Comparison of ENCODE assay signal across 16 cellular contexts in the genomic region with DNA sequence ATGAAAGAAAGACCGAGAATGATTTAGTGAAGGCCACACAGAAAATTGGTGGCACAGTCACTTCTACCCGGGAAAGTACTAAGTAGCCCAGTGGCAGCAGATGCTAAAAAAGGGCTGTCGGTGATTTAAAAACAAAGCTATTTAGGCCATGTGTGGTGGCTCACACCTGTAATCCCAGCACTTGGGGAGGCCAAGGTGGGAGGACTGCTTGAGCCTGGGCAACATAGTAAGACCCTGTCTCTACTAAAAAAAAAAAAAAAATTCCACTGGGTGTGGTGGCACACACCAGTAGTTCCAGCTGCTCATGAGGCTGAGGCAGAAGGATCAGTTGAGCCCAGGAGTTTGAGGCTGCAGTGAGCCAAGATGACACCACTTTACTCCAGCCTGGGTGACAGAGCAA.
DNase-seq lines count a peak whose midpoint lies in the region; ATAC-seq, FAIRE-seq and TF ChIP-seq lines count a peak whose summit lies in the region.
"Had no signal": no experiment of that assay in that cellular context is flagged by ENCODE, and none has a peak within 500 bp of the region (broad histone marks: within the 10 kb centered on the region; RNA-seq: fewer than 3 reads in every experiment).

No MANE protein-coding gene starts in this region.

- no peaks in the 10 kb centered on the region for H4K20me1 ChIP-seq in HepG2 (ENCODE audit: insufficient read depth, low read length)
- H4K20me1 ChIP-seq in H9 (ENCODE audit: control insufficient read depth, insufficient read depth, insufficient read length) = no peaks in the 10 kb centered on the region

- TF ChIP-seq EP300 in HepG2 (IDR thresholded peaks at IDR 0.05; ENCODE audit: low read depth in 2 of 2, low read length in 2 of 2) (no peak), HepG2 (CRISPR knock-in tag; IDR thresholded peaks at IDR 0.05; ENCODE audit: borderline replicate concordance) (no peak), gastroesophageal sphincter (IDR thresholded peaks at IDR 0.05) (no peak)

- FAIRE-seq in HepG2 (lab: Jason Lieb, UNC) (no peak), urothelium cell line (lab: Jason Lieb, UNC) (no peak)
- FAIRE-seq: GM18507 had no signal

- H2BK120ac ChIP-seq in H9 (ENCODE audit: low read depth, low read length, poor library complexity, severe bottlenecking) = no peak overlapping the region

- H3K18ac ChIP-seq in H9 (ENCODE audit: insufficient read length, low read depth, low read length) = no peak overlapping the region

- TF ChIP-seq RAD21 in HepG2 (CRISPR knock-in tag; IDR thresholded peaks at IDR 0.05) = no peak

- H3K9me3 ChIP-seq in HepG2 (ENCODE audit: low read length) (no peaks in the 10 kb centered on the region), right lobe of liver (no peaks in the 10 kb centered on the region), gastroesophageal sphincter (no peaks in the 10 kb centered on the region), spleen (no peaks in the 10 kb centered on the region), H9 (ENCODE audit: control insufficient read depth, low read depth, low read length) (no peaks in the 10 kb centered on the region)

- no peak for TF ChIP-seq CTCF in HepG2 (CRISPR knock-in tag; IDR thresholded peaks at IDR 0.05)
- TF ChIP-seq CTCF in right lobe of liver (IDR thresholded peaks at IDR 0.05) = no peak
- no peak for TF ChIP-seq CTCF in gastroesophageal sphincter (IDR thresholded peaks at IDR 0.05)
- TF ChIP-seq CTCF in spleen (IDR thresholded peaks at IDR 0.05 in 8 of 11, conservative IDR thresholded peaks at IDR 0.05 in 3 of 11) = no peak
- TF ChIP-seq CTCF in H9 (conservative IDR thresholded peaks at IDR 0.05) = no peak

- H3K4me3 ChIP-seq in HepG2 (replicated peaks in 1 of 3; ENCODE audit: insufficient read depth in 1 of 3, low read depth in 2 of 3, low read length in 3 of 3) (no peak overlapping the region), right lobe of liver (no peak overlapping the region), gastroesophageal sphincter (no peak overlapping the region), spleen (no peak overlapping the region)
- H3K4me3 ChIP-seq: PC-9 had no signal

- no peak overlapping the region for H4K91ac ChIP-seq in H9 (ENCODE audit: insufficient read length, low read depth, low read length)

- H3K36me3 ChIP-seq in HepG2 (replicated peaks in 1 of 2; ENCODE audit: control insufficient read depth in 1 of 2, insufficient read depth in 2 of 2, low read length in 2 of 2) = no peaks in the 10 kb centered on the region; a peak in 1 of 5 replicates
- H3K36me3 ChIP-seq in right lobe of liver = no peaks in the 10 kb centered on the region
- peaks cover 0 to 9% of the 10 kb centered on the region in 2 donors for H3K36me3 ChIP-seq in gastroesophageal sphincter
- H3K36me3 ChIP-seq in spleen = peaks cover 0 to 4% (median 0%) of the 10 kb centered on the region in 6 donors

- H3T11ph ChIP-seq in H9 (ENCODE audit: low read length) = no peak overlapping the region

- TF ChIP-seq POLR2A in HepG2 (IDR thresholded peaks at IDR 0.05; ENCODE audit: insufficient read depth in 1 of 2, low read depth in 2 of 2, low read length in 2 of 2) (no peak), right lobe of liver (IDR thresholded peaks at IDR 0.05) (no peak), gastroesophageal sphincter (IDR thresholded peaks at IDR 0.05) (no peak), spleen (IDR thresholded peaks at IDR 0.05) (no peak)

- in situ Hi-C loops in HepG2 (cut with HindIII; ENCODE audit: extremely low pct_ligation_motif_present, low pct_unique_long_range_greater_than_20kb) = no loop called here

- 0 out of 7 replicates have a peak, but pooled peaks cover 0 to 4% (median 0%) of the 10 kb centered on the region in 3 experiments for H3K36me3 Mint-ChIP-seq in H9 (ENCODE audit: insufficient read depth in 1 of 3, low read depth in 3 of 3)

- H3K4me1 ChIP-seq in HepG2 (ENCODE audit: insufficient read depth, low read length) = no peaks in the 10 kb centered on the region
- no peaks in the 10 kb centered on the region for H3K4me1 ChIP-seq in right lobe of liver
- H3K4me1 ChIP-seq in gastroesophageal sphincter = peaks cover 44 to 100% (median 54%) of the 10 kb centered on the region in 3 donors
- H3K4me1 ChIP-seq in spleen = peaks cover 0 to 22% (median 0%) of the 10 kb centered on the region in 6 donors
- H3K4me1 ChIP-seq in H9 (ENCODE audit: insufficient read depth, low read length) = peaks cover 5% of the 10 kb centered on the region

- no peak overlapping the region for H3K14ac ChIP-seq in H9 (ENCODE audit: insufficient read depth, low read length)

- no peaks in the 10 kb centered on the region for H3K79me2 ChIP-seq in HepG2 (ENCODE audit: insufficient read depth, low read length)
- H3K79me2 ChIP-seq in H9 (ENCODE audit: insufficient read depth, low read length) = no peaks in the 10 kb centered on the region

- ATAC-seq in HepG2 = no peak
- ATAC-seq in right lobe of liver = no peak
- no peak for ATAC-seq in gastroesophageal sphincter
- no peak for ATAC-seq in GM21390 (IDR thresholded peaks at IDR 0.05; ENCODE audit: unreplicated experiment)

- intact Hi-C loops in HepG2 (cut with micrococcal nuclease; ENCODE audit: unreplicated experiment) = no loop called here
- intact Hi-C loops in right lobe of liver (cut with DNase I) = no loop called here
- intact Hi-C loops in spleen (cut with DNase I; ENCODE audit: low total_unique reads) = no loop called here

- no peak overlapping the region for H2BK12ac ChIP-seq in H9 (ENCODE audit: insufficient read length, low read depth, low read length)

- no peak overlapping the region for H2BK20ac ChIP-seq in H9 (ENCODE audit: low read depth, low read length, poor library complexity, severe bottlenecking)

- CTCF ChIA-PET in HepG2 (lab: Yijun Ruan, JAX; ENCODE audit: low intra/inter-chr PET ratio, low total read pairs) = no interaction called here

- no peaks in the 10 kb centered on the region for H3K79me1 ChIP-seq in H9 (ENCODE audit: insufficient read depth, low read depth, low read length, poor library complexity, severe bottlenecking)

- no peaks in the 10 kb centered on the region; a peak in 1 of 5 replicates for H3K9me3 Mint-ChIP-seq in H9

- no peak overlapping the region for H4K5ac ChIP-seq in H9 (ENCODE audit: insufficient read length, low read depth, low read length)

- no peak overlapping the region for H3K56ac ChIP-seq in H9 (ENCODE audit: insufficient read length, low read depth, low read length)

- H2AFZ ChIP-seq in HepG2 (ENCODE audit: low read length) = no peak overlapping the region
- no peak overlapping the region for H2AFZ ChIP-seq in H9 (ENCODE audit: low read length)
- H2AFZ ChIP-seq: PC-9 had no signal

- no peak overlapping the region for H3K23ac ChIP-seq in H9 (ENCODE audit: insufficient read length, low read depth, low read length)

- H3K4me1 Mint-ChIP-seq in H9 = peaks cover 6 to 15% of the 10 kb centered on the region in 2 experiments

- H3K4ac ChIP-seq in H9 (ENCODE audit: low read depth, low read length) = no peak overlapping the region

- H3K23me2 ChIP-seq in H9 (ENCODE audit: insufficient read length, low read depth, low read length, poor library complexity, severe bottlenecking) = no peaks in the 10 kb centered on the region

- WGBS in HepG2 (ENCODE audit: low lambda C conversion rate) = 96% methylated on average over 3 of the region's 3 CpGs
- 93% methylated on average over 3 of the region's 3 CpGs for WGBS in right lobe of liver (ENCODE audit: insufficient coverage, low coverage, low lambda C conversion rate, missing lambda C conversion rate)
- WGBS in gastroesophageal sphincter (ENCODE audit: low coverage in 1 of 2), 2 donors = 77 to 83% methylated on average over 1 to 3 of the region's 3 CpGs
- WGBS in spleen, 5 donors = 85 to 95% (median 87%) methylated on average over 3 of the region's 3 CpGs
- no CpG with 5 or more reads among the region's 3 CpGs for WGBS in H9 (ENCODE audit: extremely low coverage, insufficient read length, low lambda C conversion rate)

- no peak overlapping the region for H2AK5ac ChIP-seq in H9 (ENCODE audit: insufficient read length, low read length)

- H4K8ac ChIP-seq in H9 (replicated peaks; ENCODE audit: insufficient read length, low read depth, low read length) = no peak overlapping the region

- H3K27me3 ChIP-seq in HepG2 (ENCODE audit: control insufficient read depth in 1 of 2, insufficient read depth in 2 of 2, low read length in 2 of 2) (no peaks in the 10 kb centered on the region), right lobe of liver (no peaks in the 10 kb centered on the region), gastroesophageal sphincter (no peaks in the 10 kb centered on the region), spleen (replicated peaks in 1 of 7) (no peaks in the 10 kb centered on the region), H9 (ENCODE audit: insufficient read depth, low read length) (no peaks in the 10 kb centered on the region; the same call in 1 of the 2 replicates)

- no peak overlapping the region for H3K9ac ChIP-seq in HepG2 (ENCODE audit: insufficient read depth, low read depth, low read length)
- no peak overlapping the region for H3K9ac ChIP-seq in H9 (ENCODE audit: extremely low read depth, insufficient read length, low read length)

- H3K4me2 ChIP-seq in HepG2 (ENCODE audit: low read depth, low read length) (no peak overlapping the region), H9 (ENCODE audit: insufficient read depth, insufficient read length, low read length) (no peak overlapping the region)
- H3K4me2 ChIP-seq: PC-9 had no signal

- no peak overlapping the region for H2BK15ac ChIP-seq in H9 (ENCODE audit: low read depth, low read length)

- no peaks in the 10 kb centered on the region for H3K27me3 Mint-ChIP-seq in H9 (ENCODE audit: low read depth)

- no peak overlapping the region for H2BK5ac ChIP-seq in H9 (ENCODE audit: insufficient read length, low read length)

- DNase-seq in HepG2 (ENCODE audit: low spot score) (no peak), right lobe of liver (no peak), spleen (no peak), NCI-H748 treated with DMSO at 0.1 percent for 48 hours (lab: John Stamatoyannopoulos, UW) (no peak), H9 (no peak), urothelium cell line (ENCODE audit: low spot score) (no peak)
- DNase-seq: COR-L47, KG1, NCI-H1092, NCI-H345, PC-9 had no signal

- H3K27ac Mint-ChIP-seq in H9 = no peak overlapping the region

- H3K27ac ChIP-seq in HepG2 (ENCODE audit: extremely low read length, insufficient read depth, low read length) (no peak overlapping the region), right lobe of liver (no peak overlapping the region), gastroesophageal sphincter (peak overlapping the region in 3 of 4 donors; percentile 8 to 100 (median 88)), spleen (peak overlapping the region in 5 of 8 donors; percentile 9 to 58 (median 36)), H9 (ENCODE audit: insufficient read length, low read depth, low read length) (no peak overlapping the region)
- H3K27ac ChIP-seq: C4-2B, HL-60, PC-9 had no signal

- POLR2A ChIA-PET in HepG2 (lab: Yijun Ruan, JAX) = no interaction called here

- H3K4me3 Mint-ChIP-seq in H9 = no peak overlapping the region

- no TSS peak for BruUV-seq in HepG2 (replicated peaks; lab: Mats Ljungman, UMichigan)

TF ChIP-seq in HepG2, 621 proteins besides CTCF, POLR2A, EP300 and RAD21:
- TF ChIP-seq FLYWCH1 (CRISPR knock-in tag; IDR thresholded peaks at IDR 0.05) (no peak), ZNF121 (CRISPR knock-in tag; IDR thresholded peaks at IDR 0.05) (0 out of 2 replicates have a peak, but pooled peaks have one; percentile 16)
TF ChIP-seq in HepG2: peak in this region for 1.

Comparison
In these comparisons a context has a peak if more than half of its experiments do, and no peak if none do; other contexts are left out.
1. H3K27ac ChIP-seq: peak in gastroesophageal sphincter (3 of 4) and spleen (5 of 8); none in HepG2 (single experiment), right lobe of liver (0 of 3) and H9 (single experiment).